ENCODE assay signal across 24 cellular contexts in the genomic region with DNA sequence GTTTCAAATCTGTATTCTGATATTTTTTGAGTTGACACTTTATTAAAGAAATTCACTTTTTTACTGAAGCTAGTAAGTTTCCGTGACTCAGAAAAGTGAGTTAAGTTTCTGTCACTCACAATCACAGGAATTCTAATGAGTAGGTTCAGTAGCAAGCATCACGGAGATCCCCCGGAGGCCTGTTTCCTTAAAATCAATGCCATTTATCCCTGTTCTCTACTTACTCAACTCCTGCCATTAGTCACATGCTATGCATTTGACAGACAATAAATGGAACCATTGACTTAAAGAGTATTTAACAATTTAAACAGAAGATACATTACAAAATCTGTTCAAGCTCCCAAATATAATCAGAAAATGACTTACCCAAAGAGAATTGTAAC. TPM values are rescaled to one million over a fixed set of nuclear protein-coding genes. Genes with fewer than 3 reads are reported as not detected.
"Had no signal": no experiment of that assay in that cellular context is flagged by ENCODE, and none has a peak within 500 bp of the region (broad histone marks: within the 10 kb centered on the region; RNA-seq: fewer than 3 reads in every experiment).

No MANE protein-coding gene starts in this region.

- H3K9me3 Mint-ChIP-seq: memory B cell; naive B cell; neural crest cell; stimulated activated effector memory CD8-positive, alpha-beta T cell treated with anti-CD3 and anti-CD28 coated beads, Interleukin-12 subunit alpha, Interleukin-12 subunit beta, amount 100 ng/mL, for 72 hours; type B pancreatic cell had no signal

- H3K27ac ChIP-seq: coronary artery, gastrocnemius medialis, testis, vagina, VCaP had no signal

- H3K27me3 ChIP-seq: gastrocnemius medialis, heart left ventricle, testis, vagina had no signal

- FAIRE-seq: bronchial epithelial cell, keratinocyte, small intestine had no signal

- H3K27me3 Mint-ChIP-seq: activated naive CD8-positive, alpha-beta T cell; memory B cell; naive B cell; type B pancreatic cell had no signal

- DNase-seq: activated CD4-positive, alpha-beta T cell treated with anti-CD3 and anti-CD28 coated beads, Interleukin-2, amount 50 U/mL, for 1 hour; activated CD8-positive, alpha-beta T cell treated with anti-CD3 and anti-CD28 coated beads, Interleukin-2, amount 10 ng/mL, durations not matched to agents 7 days and 5 days; activated gamma-delta T cell treated with Interleukin-2 at 50 U/mL for 16 hours; amniotic stem cell; cerebellar nuclear complex; erythroblast; gastrocnemius medialis; heart left ventricle; left colon; naive B cell; small intestine; stimulated activated CD4-positive, alpha-beta T cell treated with anti-CD3 and anti-CD28 coated beads, Interleukin-2, amount 100 ng/mL, for 24 hours; testis had no signal

- H3K9me3 ChIP-seq: gastrocnemius medialis, heart left ventricle, testis, vagina had no signal

- H3K4me1 ChIP-seq: gastrocnemius medialis, testis, vagina had no signal

- H3K27ac Mint-ChIP-seq: activated CD8-positive, alpha-beta T cell treated with anti-CD3 and anti-CD28 coated beads, Interleukin-2, amount 10 ng/mL, durations not matched to agents 7 days and 5 days; activated naive CD8-positive, alpha-beta T cell; memory B cell; stimulated activated effector memory CD8-positive, alpha-beta T cell treated with anti-CD3 and anti-CD28 coated beads, Interleukin-12 subunit alpha, Interleukin-12 subunit beta, amount 100 ng/mL, for 72 hours; type B pancreatic cell had no signal

- H3K36me3 ChIP-seq: gastrocnemius medialis had no signal

- H3K4me3 Mint-ChIP-seq: activated CD8-positive, alpha-beta T cell treated with anti-CD3 and anti-CD28 coated beads, Interleukin-2, amount 10 ng/mL, durations not matched to agents 7 days and 5 days; activated naive CD8-positive, alpha-beta T cell; memory B cell; naive B cell; neural crest cell; stimulated activated effector memory CD8-positive, alpha-beta T cell treated with anti-CD3 and anti-CD28 coated beads, Interleukin-12 subunit alpha, Interleukin-12 subunit beta, amount 100 ng/mL, for 72 hours; type B pancreatic cell had no signal

- H3K4me3 ChIP-seq: coronary artery, gastrocnemius medialis, heart left ventricle, testis, vagina had no signal

RNA-seq across cellular contexts. Expression of a gene that starts 31.7 kb away (rescaled TPM):
- total RNA-seq: bronchial epithelial cell, neural crest cell, osteoblast had no signal
- polyA plus RNA-seq: keratinocyte had no signal
